ENCODE assay signal across 1 cellular context in genomic region chr2:74556831-74557370, GRCh38.
TF ChIP-seq lines count a peak whose summit lies in the region.

No MANE protein-coding gene starts in this region.

TF ChIP-seq in GM12878, 131 proteins besides CTCF, POLR2A, EP300 and RAD21:
- TF ChIP-seq RFX5 (IDR thresholded peaks at IDR 0.05; ENCODE audit: low read depth, low read length): no peak
- no peak for TF ChIP-seq JUND (IDR thresholded peaks at IDR 0.05; ENCODE audit: low read depth, low read length)
- no peak for TF ChIP-seq PML (IDR thresholded peaks at IDR 0.05; ENCODE audit: low read length)
- no peak for TF ChIP-seq TCF3 (IDR thresholded peaks at IDR 0.05; ENCODE audit: borderline replicate concordance, insufficient read depth, low read depth, low read length)
- TF ChIP-seq CEBPB (IDR thresholded peaks at IDR 0.05; ENCODE audit: borderline replicate concordance in 1 of 2, low read depth in 2 of 2, low read length in 2 of 2): no peak
- no peak for TF ChIP-seq POU2F2 (IDR thresholded peaks at IDR 0.05; ENCODE audit: borderline replicate concordance, low read depth, low read length)
- TF ChIP-seq CEBPZ (IDR thresholded peaks at IDR 0.05; ENCODE audit: low read depth, low read length): no peak
- TF ChIP-seq, protein P1, sequence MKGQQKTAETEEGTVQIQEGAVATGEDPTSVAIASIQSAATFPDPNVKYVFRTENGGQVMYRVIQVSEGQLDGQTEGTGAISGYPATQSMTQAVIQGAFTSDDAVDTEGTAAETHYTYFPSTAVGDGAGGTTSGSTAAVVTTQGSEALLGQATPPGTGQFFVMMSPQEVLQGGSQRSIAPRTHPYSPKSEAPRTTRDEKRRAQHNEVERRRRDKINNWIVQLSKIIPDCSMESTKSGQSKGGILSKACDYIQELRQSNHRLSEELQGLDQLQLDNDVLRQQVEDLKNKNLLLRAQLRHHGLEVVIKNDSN (IDR thresholded peaks at IDR 0.05; ENCODE audit: borderline replicate concordance, extremely low read length, insufficient read depth, low read depth, low read length): no peak
- TF ChIP-seq NFIC (IDR thresholded peaks at IDR 0.05; ENCODE audit: low read depth, low read length): no peak
- no peak for TF ChIP-seq ZNF622 (IDR thresholded peaks at IDR 0.05)
- no peak for TF ChIP-seq SP1 (IDR thresholded peaks at IDR 0.05; ENCODE audit: low read depth, low read length)
- TF ChIP-seq RELA (IDR thresholded peaks at IDR 0.05; ENCODE audit: borderline replicate concordance, partially characterized antibody): no peak
- TF ChIP-seq MEF2A (IDR thresholded peaks at IDR 0.05; ENCODE audit: insufficient read depth, low read depth, low read length): no peak
- no peak for TF ChIP-seq SIX5 (IDR thresholded peaks at IDR 0.05; ENCODE audit: low read depth, low read length, severe bottlenecking)
- TF ChIP-seq EZH2 (IDR thresholded peaks at IDR 0.05; ENCODE audit: borderline replicate concordance, control insufficient read depth, low read depth, low read length): no peak
- TF ChIP-seq SMARCA5 (IDR thresholded peaks at IDR 0.05): no peak
- TF ChIP-seq FOXK2 (IDR thresholded peaks at IDR 0.05): no peak
- TF ChIP-seq MXI1 (IDR thresholded peaks at IDR 0.05; ENCODE audit: low read depth, low read length): no peak
- no peak for TF ChIP-seq WRNIP1 (IDR thresholded peaks at IDR 0.05; ENCODE audit: borderline replicate concordance, low read depth, low read length)
